ENCODE assay signal across 4 cellular contexts in genomic region chrX:102246893-102247292, GRCh38. TPM values are rescaled to one million over a fixed set of nuclear protein-coding genes. Genes with fewer than 3 reads are reported as not detected.
"Had no signal": no experiment of that assay in that cellular context is flagged by ENCODE, and none has a peak within 500 bp of the region (broad histone marks: within the 10 kb centered on the region; RNA-seq: fewer than 3 reads in every experiment).

Gene NXF2 (plus strand): TSS chrX:102247167. CDS start chrX:102307079, 59,912 bp downstream.

RNA-seq across cellular contexts. Expression of gene NXF2, which starts in this region (rescaled TPM):
- total RNA-seq: HepG2, HT-29, IMR-90 had no signal
- polyA plus RNA-seq: HepG2, IgD-negative memory B cell, IMR-90 had no signal
